ENCODE assay signal across 10 cellular contexts in the genomic region with DNA sequence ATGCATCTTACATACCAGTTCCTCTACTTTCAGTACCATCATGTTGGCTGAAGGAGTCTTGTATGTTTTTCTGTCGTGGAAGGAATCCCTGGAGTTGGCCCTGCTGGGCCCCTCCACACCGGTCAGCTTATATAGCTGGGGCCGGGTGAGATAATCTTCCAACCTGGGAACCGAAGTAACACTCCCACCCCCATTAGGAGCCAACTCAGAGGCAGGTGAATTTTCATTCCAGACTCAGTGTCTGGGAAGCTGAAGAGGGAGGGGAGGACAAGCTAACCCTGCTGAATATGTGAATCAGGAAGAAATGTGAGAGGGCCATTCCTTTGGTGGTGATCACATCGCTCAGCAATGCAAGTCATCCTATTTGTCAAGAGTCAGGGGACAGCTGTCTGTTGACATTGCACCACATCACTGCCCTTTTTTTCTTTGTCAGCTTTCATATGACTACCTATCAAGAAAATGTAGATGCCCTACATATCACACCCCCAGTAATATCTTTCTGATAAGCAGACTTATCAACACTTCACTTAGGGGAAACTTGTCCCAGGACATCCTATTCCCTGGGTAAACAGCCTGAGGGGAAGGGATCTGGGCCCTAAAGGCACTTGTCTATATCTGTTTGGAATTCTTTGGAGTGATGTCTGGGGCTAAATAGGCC. TPM values are rescaled to one million over a fixed set of nuclear protein-coding genes. Genes with fewer than 3 reads are reported as not detected.
A peak's percentile ranks its signal among the peaks of the same experiment; 100 is the strongest.
DNase-seq lines count a peak whose midpoint lies in the region; ATAC-seq and TF ChIP-seq lines count a peak whose summit lies in the region.
"Had no signal": no experiment of that assay in that cellular context is flagged by ENCODE, and none has a peak within 500 bp of the region (broad histone marks: within the 10 kb centered on the region; RNA-seq: fewer than 3 reads in every experiment).

A gene (minus strand): TSS at position 102 of the 658 bp plus-strand sequence. CDS start 60 bp downstream, at position 42.

- H3K27me3 ChIP-seq in breast epithelium (no peaks in the 10 kb centered on the region), body of pancreas (no peaks in the 10 kb centered on the region)

- no peaks in the 10 kb centered on the region for H3K27me3 Mint-ChIP-seq in MCF 10A (ENCODE audit: insufficient read depth, unreplicated experiment)

- no TSS peak for BruUV-seq in MCF 10A (replicated peaks; lab: Mats Ljungman, UMichigan)

- no peaks in the 10 kb centered on the region for H3K4me1 ChIP-seq in breast epithelium
- H3K4me1 ChIP-seq in body of pancreas: no peaks in the 10 kb centered on the region

- CTCF ChIA-PET in MCF 10A (lab: Yijun Ruan, JAX): interaction anchor here (0.9 to 1.0 kb wide), 3 partner anchors 10 to 330 kb away, joined by 3 to 5 read pairs (median 4); no protein-coding TSS in a partner anchor

- ATAC-seq in body of pancreas: peak; percentile 64

- H3K36me3 ChIP-seq in breast epithelium (no peaks in the 10 kb centered on the region), body of pancreas (replicated peaks in 1 of 2; ENCODE audit: insufficient read depth in 1 of 2, low read depth in 2 of 2) (no peaks in the 10 kb centered on the region)

- TF ChIP-seq POLR2A in breast epithelium (IDR thresholded peaks at IDR 0.05): no peak
- no peak for TF ChIP-seq POLR2A in body of pancreas (IDR thresholded peaks at IDR 0.05)

- H3K9me3 ChIP-seq in breast epithelium (no peaks in the 10 kb centered on the region), body of pancreas (no peaks in the 10 kb centered on the region)

- H3K9me3 Mint-ChIP-seq in MCF 10A (ENCODE audit: unreplicated experiment): no peaks in the 10 kb centered on the region
- H3K9me3 Mint-ChIP-seq: activated naive CD4-positive, alpha-beta T cell treated with anti-CD3 and anti-CD28 coated beads, Interleukin-2, amount 50 U/mL, for 24 hours had no signal

- 56 to 60% methylated on average over 5 of the region's 5 CpGs for WGBS in body of pancreas, 2 donors

- intact Hi-C loops in MCF 10A (cut with micrococcal nuclease): loop anchor here (5.0 kb wide), 1 partner anchor 46 kb away; no protein-coding TSS in a partner anchor
- intact Hi-C loops in breast epithelium (cut with DNase I; ENCODE audit: low total_unique reads): no loop called here
- intact Hi-C loops in body of pancreas (cut with DNase I): no loop called here

- POLR2A ChIA-PET in MCF 10A (lab: Yijun Ruan, JAX): interaction anchor here (0.6 to 1.2 kb wide), 4 partner anchors 9 to 326 kb away, joined by 3 to 5 read pairs (median 4); no protein-coding TSS in a partner anchor

- H3K27ac ChIP-seq in breast epithelium: no peak within 1 kb of the TSS
- no peak within 1 kb of the TSS for H3K27ac ChIP-seq in body of pancreas

- H3K27ac Mint-ChIP-seq in MCF 10A (ENCODE audit: low read depth, unreplicated experiment): peak within 1 kb of the TSS; percentile 15
- H3K27ac Mint-ChIP-seq: activated naive CD4-positive, alpha-beta T cell treated with anti-CD3 and anti-CD28 coated beads, Interleukin-2, amount 50 U/mL, for 24 hours had no signal

- no peaks in the 10 kb centered on the region for H3K36me3 Mint-ChIP-seq in MCF 10A (ENCODE audit: insufficient read depth, unreplicated experiment)
- H3K36me3 Mint-ChIP-seq: activated naive CD4-positive, alpha-beta T cell treated with anti-CD3 and anti-CD28 coated beads, Interleukin-2, amount 50 U/mL, for 24 hours had no signal

- TF ChIP-seq CTCF in MCF 10A (IDR thresholded peaks at IDR 0.05; ENCODE audit: unreplicated experiment): no peak
- no peak for TF ChIP-seq CTCF in breast epithelium (IDR thresholded peaks at IDR 0.05)
- TF ChIP-seq CTCF in body of pancreas (IDR thresholded peaks at IDR 0.05): no peak

- H3K4me3 ChIP-seq in breast epithelium (no peak within 1 kb of the TSS), body of pancreas (no peak within 1 kb of the TSS)

- DNase-seq in MCF 10A (ENCODE audit: unreplicated experiment) (peak; percentile 82), breast epithelium (ENCODE audit: low spot score in 2 of 2) (no peak), body of pancreas (peak in 1 of 4 donors; percentile 7), iPS-NIHi11 (ENCODE audit: low spot score) (peak; percentile 78), germinal center (ENCODE audit: low spot score) (no peak), NCI-H510A (lab: John Stamatoyannopoulos, UW) (no peak), HUDEP-2 (lab: John Stamatoyannopoulos, UW; ENCODE audit: unreplicated experiment in 76 of 76) (no peak), NCI-H345 (lab: John Stamatoyannopoulos, UW) (no peak)
- DNase-seq: stimulated activated CD8-positive, alpha-beta memory T cell treated with anti-CD3 and anti-CD28 coated beads, Interleukin-4, amount 100 ng/mL, for 48 hours had no signal

- H3K4me3 Mint-ChIP-seq in MCF 10A (ENCODE audit: unreplicated experiment): peak within 1 kb of the TSS; percentile 16
- H3K4me3 Mint-ChIP-seq: activated naive CD4-positive, alpha-beta T cell treated with anti-CD3 and anti-CD28 coated beads, Interleukin-2, amount 50 U/mL, for 24 hours had no signal

- H3K4me1 Mint-ChIP-seq in MCF 10A (ENCODE audit: insufficient read depth, unreplicated experiment): peaks cover 15% of the 10 kb centered on the region
- H3K4me1 Mint-ChIP-seq: activated naive CD4-positive, alpha-beta T cell treated with anti-CD3 and anti-CD28 coated beads, Interleukin-2, amount 50 U/mL, for 24 hours had no signal

RNA-seq across cellular contexts. Expression of the gene that starts here (rescaled TPM):
- total RNA-seq in MCF 10A (2022) (0.20 and 0.65 TPM in 2 replicates), breast epithelium (under 1 TPM in 2 of 3 donors, not detected in 1; 0.32 to 0.66 TPM), body of pancreas (1 to 10 TPM in 1 of 2 donors, under 1 TPM in 1; 0.52 to 4.3 TPM)

Comparison
In these comparisons a context has a peak if more than half of its experiments do, and no peak if none do; other contexts are left out.
1. Peak in DNase-seq in MCF 10A; RNA of the gene not detected or under 1 TPM.